ENCODE assay signal across 8 cellular contexts in genomic region chr1:33472349-33472980, GRCh38. TPM values are rescaled to one million over a fixed set of nuclear protein-coding genes. Genes with fewer than 3 reads are reported as not detected.
DNase-seq lines count a peak whose midpoint lies in the region; ATAC-seq and TF ChIP-seq lines count a peak whose summit lies in the region.

Gene ZSCAN20, plus strand, starts transcription at chr1:33472645. Its CDS starts 6,644 bp downstream, at chr1:33479289.

- intact Hi-C loops in left ventricle myocardium superior (cut with micrococcal nuclease), result loop anchor here (5.0 to 10.0 kb wide), 2 partner anchors 100 to 142 kb away; no protein-coding TSS in a partner anchor

- in situ Hi-C loops in GM13977 (cut with MboI; ENCODE audit: low pct_unique_long_range_greater_than_20kb, low sequenced_read_pairs, unreplicated experiment), result loop anchor here (10.0 kb wide), 1 partner anchor 178 kb away; no protein-coding TSS in a partner anchor

- peak; percentile 89 for ATAC-seq in HG02884 (IDR thresholded peaks at IDR 0.05; ENCODE audit: unreplicated experiment)
- ATAC-seq in left ventricle myocardium superior, result peak; percentile 90

- no peaks in the 10 kb centered on the region for H3K9me3 Mint-ChIP-seq in T-helper 1 cell treated with Interleukin-12 subunit alpha and Interleukin-12 subunit beta and Interleukin-4 antibody, amounts not matched to agents 30 μg/mL and 1 μg/mL, for 36 hours
- no peaks in the 10 kb centered on the region for H3K9me3 Mint-ChIP-seq in progenitor cell of endocrine pancreas (ENCODE audit: low read depth)

- no peaks in the 10 kb centered on the region for H3K36me3 Mint-ChIP-seq in T-helper 1 cell treated with Interleukin-12 subunit alpha and Interleukin-12 subunit beta and Interleukin-4 antibody, amounts not matched to agents 30 μg/mL and 1 μg/mL, for 36 hours (ENCODE audit: low read depth)
- no peaks in the 10 kb centered on the region for H3K36me3 Mint-ChIP-seq in progenitor cell of endocrine pancreas (ENCODE audit: insufficient read depth)

- TF ChIP-seq CTCF in GM13977 (IDR thresholded peaks at IDR 0.05; ENCODE audit: extremely low read depth, insufficient read depth, missing control alignments), result no peak
- no peak for TF ChIP-seq CTCF in progenitor cell of endocrine pancreas (IDR thresholded peaks at IDR 0.05; ENCODE audit: unreplicated experiment)

- peaks cover 18% of the 10 kb centered on the region for H3K4me1 Mint-ChIP-seq in T-helper 1 cell treated with Interleukin-12 subunit alpha and Interleukin-12 subunit beta and Interleukin-4 antibody, amounts not matched to agents 30 μg/mL and 1 μg/mL, for 36 hours (ENCODE audit: low read depth)
- peaks cover 10% of the 10 kb centered on the region for H3K4me1 Mint-ChIP-seq in progenitor cell of endocrine pancreas (ENCODE audit: low read depth)

- H3K27me3 Mint-ChIP-seq in T-helper 1 cell treated with Interleukin-12 subunit alpha and Interleukin-12 subunit beta and Interleukin-4 antibody, amounts not matched to agents 30 μg/mL and 1 μg/mL, for 36 hours (ENCODE audit: low read depth), result no peaks in the 10 kb centered on the region
- peaks cover 3% of the 10 kb centered on the region for H3K27me3 Mint-ChIP-seq in progenitor cell of endocrine pancreas

- peak within 1 kb of the TSS; percentile 51 for H3K27ac ChIP-seq in angular gyrus (ENCODE audit: low read depth, low read length)

- DNase-seq in GM13977 (ENCODE audit: low spot score) (peak; percentile 87), NCI-H1694 (lab: John Stamatoyannopoulos, UW) (peak; percentile 92), left ventricle myocardium superior (peak; percentile 99), progenitor cell of endocrine pancreas (ENCODE audit: low spot score, unreplicated experiment) (peak; percentile 94), ureter (ENCODE audit: low spot score) (peak; percentile 98)

- peak within 1 kb of the TSS; percentile 60 for H3K27ac Mint-ChIP-seq in T-helper 1 cell treated with Interleukin-12 subunit alpha and Interleukin-12 subunit beta and Interleukin-4 antibody, amounts not matched to agents 30 μg/mL and 1 μg/mL, for 36 hours
- peak within 1 kb of the TSS; percentile 70 for H3K27ac Mint-ChIP-seq in progenitor cell of endocrine pancreas

- H3K4me3 Mint-ChIP-seq in T-helper 1 cell treated with Interleukin-12 subunit alpha and Interleukin-12 subunit beta and Interleukin-4 antibody, amounts not matched to agents 30 μg/mL and 1 μg/mL, for 36 hours, result peak within 1 kb of the TSS; percentile 85
- H3K4me3 Mint-ChIP-seq in progenitor cell of endocrine pancreas (ENCODE audit: low read depth), result peak within 1 kb of the TSS; percentile 83

RNA-seq across cellular contexts. Expression of gene ZSCAN20, which starts in this region (rescaled TPM):
- 4.4 TPM for total RNA-seq in left ventricle myocardium superior
- total RNA-seq in progenitor cell of endocrine pancreas, result 8.6 and 10.5 TPM in 2 replicates
- 5.8 TPM for total RNA-seq in ureter

Comparison
In these comparisons a context has a peak if more than half of its experiments do, and no peak if none do; other contexts are left out.
1. Peak in every context shown above with its lines: DNase-seq, ATAC-seq and H3K27ac ChIP-seq.